2 cellular contexts compared by ENCODE assay signal in the genomic region with DNA sequence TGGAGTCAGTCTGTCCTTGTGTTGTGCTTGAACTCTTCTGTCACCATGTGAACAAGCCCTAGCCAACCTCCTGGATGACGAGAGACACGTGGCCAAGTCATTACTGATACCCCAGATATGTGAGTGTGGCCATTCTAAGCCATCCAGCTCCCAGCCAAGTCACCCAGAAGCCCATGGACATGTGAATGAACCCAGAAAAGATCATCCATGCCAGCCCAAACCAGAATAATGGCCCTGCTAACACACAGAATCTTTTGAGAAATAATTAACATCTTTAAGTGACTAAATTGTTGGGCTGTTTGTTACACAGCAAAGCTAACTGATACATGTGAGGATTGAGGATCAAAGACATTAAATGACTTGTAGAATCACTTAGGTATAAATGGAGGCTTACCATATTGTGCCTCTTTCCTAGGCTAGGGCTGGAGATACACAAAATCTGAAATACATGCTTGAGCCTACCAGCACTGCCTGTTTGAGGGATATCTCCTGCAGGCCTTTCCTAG.
A peak's percentile ranks its signal among the peaks of the same experiment; 100 is the strongest.
TF ChIP-seq lines count a peak whose summit lies in the region.

No MANE protein-coding gene starts in this region.

TF ChIP-seq in HepG2, 621 proteins besides CTCF, POLR2A, EP300 and RAD21:
- TF ChIP-seq RBAK (CRISPR knock-in tag; IDR thresholded peaks at IDR 0.05): peak; percentile 92
- TF ChIP-seq ZNF512B (CRISPR knock-in tag; IDR thresholded peaks at IDR 0.05; ENCODE audit: borderline replicate concordance): no peak
- no peak for TF ChIP-seq BORCS8-MEF2B (CRISPR knock-in tag; IDR thresholded peaks at IDR 0.05)
- no peak for TF ChIP-seq SOX6 (IDR thresholded peaks at IDR 0.05)
- no peak for TF ChIP-seq SOX6 (CRISPR knock-in tag; IDR thresholded peaks at IDR 0.05)

TF ChIP-seq in WTC11, 78 proteins besides CTCF, POLR2A, EP300 and RAD21:
- no peak for TF ChIP-seq HMGXB4 (CRISPR knock-in tag; IDR thresholded peaks at IDR 0.05)
- no peak for TF ChIP-seq ZNF671 (CRISPR knock-in tag; IDR thresholded peaks at IDR 0.05)
- 0 out of 2 replicates have a peak, but pooled peaks have one; percentile 32 for TF ChIP-seq GTF2I (CRISPR knock-in tag; conservative IDR thresholded peaks at IDR 0.05)
